ENCODE assay signal across 8 cellular contexts in the genomic region with DNA sequence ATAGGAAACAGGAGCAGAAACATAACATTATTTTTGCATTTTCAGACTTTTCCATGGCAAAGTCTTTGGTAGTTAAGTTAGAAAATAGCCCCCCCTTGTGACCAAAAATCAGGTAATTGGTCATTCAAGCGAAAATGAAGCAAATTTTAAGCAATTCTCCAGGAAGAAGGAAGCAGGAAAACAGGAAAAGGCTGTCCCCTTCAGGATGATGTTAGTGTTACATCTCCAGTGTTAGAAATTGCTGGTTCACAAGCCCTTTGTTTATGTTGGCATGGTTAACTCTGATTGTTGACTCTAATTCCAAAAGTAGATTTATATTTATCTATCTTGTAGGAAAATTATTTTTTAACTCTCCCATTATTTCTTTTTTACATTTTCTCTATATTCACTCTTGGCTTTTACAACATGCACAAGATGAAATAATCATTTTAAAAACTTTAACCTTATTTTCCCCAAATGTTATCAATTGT. TPM values are rescaled to one million over a fixed set of nuclear protein-coding genes. Genes with fewer than 3 reads are reported as not detected.
A peak's percentile ranks its signal among the peaks of the same experiment; 100 is the strongest.
DNase-seq lines count a peak whose midpoint lies in the region; ATAC-seq, FAIRE-seq and TF ChIP-seq lines count a peak whose summit lies in the region.

No MANE protein-coding gene starts in this region.

- H3K4me1 ChIP-seq in CD4-positive, CD25-positive, alpha-beta regulatory T cell (ENCODE audit: control insufficient read depth, insufficient read depth, low read length, poor library complexity, severe bottlenecking): no peaks in the 10 kb centered on the region
- H3K4me1 ChIP-seq in K562 (replicated peaks in 1 of 2; ENCODE audit: control insufficient read depth in 2 of 2, insufficient read depth in 2 of 2, low read length in 2 of 2): no peaks in the 10 kb centered on the region
- H3K4me1 ChIP-seq in suprapubic skin: no peaks in the 10 kb centered on the region

- intact Hi-C loops in K562 (cut with micrococcal nuclease): loop anchor here (1.0 to 10.0 kb wide), 4 partner anchors 162 to 1510 kb away; no protein-coding TSS in a partner anchor

- no peaks in the 10 kb centered on the region for H3K27me3 ChIP-seq in CD4-positive, CD25-positive, alpha-beta regulatory T cell (ENCODE audit: control insufficient read depth, insufficient read depth, low read length)
- H3K27me3 ChIP-seq in K562 (ENCODE audit: control insufficient read depth in 2 of 2, insufficient read depth in 2 of 2, low read length in 2 of 2) (no peaks in the 10 kb centered on the region), suprapubic skin (no peaks in the 10 kb centered on the region)

- POLR2A ChIA-PET in K562 (lab: Yijun Ruan, JAX): no interaction called here

- H3K27ac Mint-ChIP-seq in CD4-positive, CD25-positive, alpha-beta regulatory T cell: no peak overlapping the region

- H3K27me3 Mint-ChIP-seq in CD4-positive, CD25-positive, alpha-beta regulatory T cell: peaks cover 4% of the 10 kb centered on the region

- H3K9ac ChIP-seq in K562 (ENCODE audit: insufficient read depth in 1 of 2, low read depth in 2 of 2, low read length in 2 of 2): no peak overlapping the region

- no peaks in the 10 kb centered on the region for H3K9me3 ChIP-seq in CD4-positive, CD25-positive, alpha-beta regulatory T cell (ENCODE audit: control insufficient read depth in 2 of 2, low read length in 2 of 2)
- H3K9me3 ChIP-seq in K562 (replicated peaks; ENCODE audit: control insufficient read depth, insufficient read depth, low read depth, low read length) (no peaks in the 10 kb centered on the region), suprapubic skin (no peaks in the 10 kb centered on the region)

- no peak for TF ChIP-seq EP300 in K562 (IDR thresholded peaks at IDR 0.05; ENCODE audit: low read length)
- TF ChIP-seq EP300 in suprapubic skin (IDR thresholded peaks at IDR 0.05): no peak

- H2AFZ ChIP-seq in K562 (ENCODE audit: low read depth, low read length): no peak overlapping the region

- H3K36me3 Mint-ChIP-seq in CD4-positive, CD25-positive, alpha-beta regulatory T cell: no peaks in the 10 kb centered on the region

- TF ChIP-seq CTCF in K562 (IDR thresholded peaks at IDR 0.05 in 2 of 3, conservative IDR thresholded peaks at IDR 0.05 in 1 of 3; ENCODE audit: insufficient read depth in 2 of 3, low read depth in 1 of 3, low read length in 3 of 3): peak; percentile 89 to 99 (median 91)
- TF ChIP-seq CTCF in suprapubic skin (IDR thresholded peaks at IDR 0.05): peak; percentile 57 to 65

- H3K4me1 Mint-ChIP-seq in CD4-positive, CD25-positive, alpha-beta regulatory T cell: no peaks in the 10 kb centered on the region

- TF ChIP-seq RAD21 in K562 (CRISPR knock-in tag; conservative IDR thresholded peaks at IDR 0.05 in 1 of 2, IDR thresholded peaks at IDR 0.05 in 1 of 2): peak; percentile 94 to 96

- WGBS in K562 (ENCODE audit: insufficient coverage, low coverage, missing lambda C conversion rate): 0% methylated on average over 1 of the region's 1 CpG
- 3% methylated on average over 1 of the region's 1 CpG for WGBS in suprapubic skin

- H3K36me3 ChIP-seq in CD4-positive, CD25-positive, alpha-beta regulatory T cell (ENCODE audit: control insufficient read depth, insufficient read depth, low read length): no peaks in the 10 kb centered on the region
- H3K36me3 ChIP-seq in K562 (ENCODE audit: control insufficient read depth, insufficient read depth, low read length) (no peaks in the 10 kb centered on the region), suprapubic skin (no peaks in the 10 kb centered on the region)

- peak; percentile 95 for FAIRE-seq in K562 (lab: Jason Lieb, UNC)

- no peaks in the 10 kb centered on the region for H4K20me1 ChIP-seq in K562 (replicated peaks; ENCODE audit: control insufficient read depth, insufficient read depth, low read length)

- peak in 2 of 3 donors; percentile 4 to 28 for DNase-seq in CD4-positive, CD25-positive, alpha-beta regulatory T cell
- DNase-seq in NCI-H526 (lab: John Stamatoyannopoulos, UW) (peak; percentile 80 to 92), K562 (ENCODE audit: extremely low read depth in 1 of 4, low spot score in 3 of 4) (peak; percentile 53 to 79 (median 68)), iPS-NIHi7 (ENCODE audit: extremely low spot score) (peak; percentile 64), suprapubic skin (ENCODE audit: low spot score in 2 of 2) (no peak), cerebellar nuclear complex (lab: John Stamatoyannopoulos, UW) (no peak)
- DNase-seq in activated CD4-positive, alpha-beta T cell treated with anti-CD3 and anti-CD28 coated beads, Interleukin-2, amount 50 U/mL, for 4 hours: no peak

- H3K4me3 Mint-ChIP-seq in CD4-positive, CD25-positive, alpha-beta regulatory T cell: no peak overlapping the region

- no peak overlapping the region for H3K4me2 ChIP-seq in K562 (ENCODE audit: insufficient read depth, low read length)

- H3K9me1 ChIP-seq in K562 (ENCODE audit: control insufficient read depth, insufficient read depth, low read length): no peaks in the 10 kb centered on the region

- H3K79me2 ChIP-seq in K562 (ENCODE audit: control insufficient read depth, insufficient read depth, low read length): no peaks in the 10 kb centered on the region

- H3K9me3 Mint-ChIP-seq in CD4-positive, CD25-positive, alpha-beta regulatory T cell: no peaks in the 10 kb centered on the region

- in situ Hi-C loops in K562 (cut with MboI): loop anchor here (10.0 kb wide), 1 partner anchor 200 kb away; a partner anchor contains a TSS

- CTCF ChIA-PET in K562 (lab: Yijun Ruan, JAX; ENCODE audit: low intra/inter-chr PET ratio): interaction anchor here (0.5 to 2.6 kb wide), 10 partner anchors 44 to 1554 kb away, joined by 3 to 35 read pairs (median 5); no protein-coding TSS in a partner anchor

- TF ChIP-seq POLR2A in K562 (conservative IDR thresholded peaks at IDR 0.05) (no peak), suprapubic skin (IDR thresholded peaks at IDR 0.05) (no peak)

- no peak overlapping the region for H3K27ac ChIP-seq in CD4-positive, CD25-positive, alpha-beta regulatory T cell (ENCODE audit: insufficient read depth, low read length, poor library complexity, severe bottlenecking)
- H3K27ac ChIP-seq in K562 (ENCODE audit: extremely low read depth, low read depth, low read length) (no peak overlapping the region), suprapubic skin (no peak overlapping the region)

- ATAC-seq in CD4-positive, CD25-positive, alpha-beta regulatory T cell (ENCODE audit: low read depth in 2 of 2): no peak
- ATAC-seq in HG03342 (IDR thresholded peaks at IDR 0.05; ENCODE audit: unreplicated experiment) (peak; percentile 62), K562 (peak; percentile 95)

- no TSS peak for BruUV-seq in K562 (replicated peaks; lab: Mats Ljungman, UMichigan)

- no peak overlapping the region for H3K4me3 ChIP-seq in CD4-positive, CD25-positive, alpha-beta regulatory T cell (ENCODE audit: low read depth, low read length)
- H3K4me3 ChIP-seq in K562 (no peak overlapping the region), suprapubic skin (no peak overlapping the region)

TF ChIP-seq in K562, 482 proteins besides CTCF, POLR2A, EP300 and RAD21 (continues in another document):
- peak; percentile 82 for TF ChIP-seq SMC3 (conservative IDR thresholded peaks at IDR 0.05; ENCODE audit: insufficient read depth, low read depth, low read length)
- peak; percentile 63 to 72 for TF ChIP-seq FOXK2 (conservative IDR thresholded peaks at IDR 0.05 in 1 of 2, IDR thresholded peaks at IDR 0.05 in 1 of 2; ENCODE audit: low read depth in 2 of 2)
- TF ChIP-seq ZBTB17 (CRISPR knock-in tag; IDR thresholded peaks at IDR 0.05): no peak
- TF ChIP-seq, protein P1, sequence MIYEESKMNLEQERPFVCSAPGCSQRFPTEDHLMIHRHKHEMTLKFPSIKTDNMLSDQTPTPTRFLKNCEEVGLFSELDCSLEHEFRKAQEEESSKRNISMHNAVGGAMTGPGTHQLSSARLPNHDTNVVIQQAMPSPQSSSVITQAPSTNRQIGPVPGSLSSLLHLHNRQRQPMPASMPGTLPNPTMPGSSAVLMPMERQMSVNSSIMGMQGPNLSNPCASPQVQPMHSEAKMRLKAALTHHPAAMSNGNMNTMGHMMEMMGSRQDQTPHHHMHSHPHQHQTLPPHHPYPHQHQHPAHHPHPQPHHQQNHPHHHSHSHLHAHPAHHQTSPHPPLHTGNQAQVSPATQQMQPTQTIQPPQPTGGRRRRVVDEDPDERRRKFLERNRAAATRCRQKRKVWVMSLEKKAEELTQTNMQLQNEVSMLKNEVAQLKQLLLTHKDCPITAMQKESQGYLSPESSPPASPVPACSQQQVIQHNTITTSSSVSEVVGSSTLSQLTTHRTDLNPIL (CRISPR knock-in tag; IDR thresholded peaks at IDR 0.05): no peak
- no peak for TF ChIP-seq IRF2 (CRISPR knock-in tag; IDR thresholded peaks at IDR 0.05)
- peak; percentile 54 for TF ChIP-seq ELF1 (tag; IDR thresholded peaks at IDR 0.05)

RNA-seq across cellular contexts. Expression of a gene that starts 18.8 kb away (rescaled TPM):
- total RNA-seq in CD4-positive, CD25-positive, alpha-beta regulatory T cell: 0.12 TPM
- not detected for polyA plus RNA-seq in CD4-positive, CD25-positive, alpha-beta regulatory T cell
- 4.0 and 15.6 TPM in 2 replicates for total RNA-seq in K562 (2011; cell fraction: chromatin; rRNA removed; ENCODE audit: low replicate concordance)
- total RNA-seq in K562 (2011; cell fraction: nucleolus; rRNA removed): 2.2 and 2.5 TPM in 2 replicates
- total RNA-seq in K562 (2011; cell fraction: nucleoplasm; rRNA removed): 4.7 and 8.2 TPM in 2 replicates
- 2.0 and 3.5 TPM in 2 replicates for total RNA-seq in K562 (2014; rRNA removed)
- 6.9 and 7.3 TPM in 2 replicates for total RNA-seq in K562 (2014; rRNA removed; fragmentation: Illumina TruSeq; extraction: Trizol)
- total RNA-seq in K562 (2015; rRNA removed; fragmentation: Illumina TruSeq; extraction: Trizol): 7.2 and 9.8 TPM in 2 replicates
- 5.0 and 5.9 TPM in 2 replicates for total RNA-seq in K562 (2021)
- 2.2 and 2.6 TPM in 2 replicates for polyA plus RNA-seq in K562 (2011; rRNA removed)
- 0.25 and 0.56 TPM in 2 replicates for polyA plus RNA-seq in K562 (2011; cell fraction: cytosol; rRNA removed)
- polyA plus RNA-seq in K562 (2011; cell fraction: nucleus; rRNA removed): 2.1 and 4.6 TPM in 2 replicates
- 3.2 and 5.2 TPM in 2 replicates for polyA plus RNA-seq in K562 (2012)
- 3.9 and 5.0 TPM in 2 replicates for polyA plus RNA-seq in K562 (2014; fragmentation: Illumina TruSeq; extraction: Trizol)
- polyA plus RNA-seq in K562 (2014; fragmentation: Nextera tagmentation; extraction: Ambion mirVana): 1 to 10 TPM; 1.6 to 2.2 TPM
- polyA plus RNA-seq in K562 (2014; rRNA removed): 1.5 and 2.8 TPM in 2 replicates
- polyA minus RNA-seq in K562 (2011; rRNA and poly(A)+ RNA removed): 4.2 and 5.1 TPM in 2 replicates
- polyA minus RNA-seq in K562 (2011; cell fraction: cytosol; rRNA and poly(A)+ RNA removed): 0.64 and 1.1 TPM in 2 replicates
- polyA minus RNA-seq in K562 (2011; cell fraction: nucleus; rRNA and poly(A)+ RNA removed): 3.1 and 8.6 TPM in 2 replicates
- 10 to 100 TPM in 1 of 4 donors, 1 to 10 TPM in 3; 5.1 to 14.3 (median 5.7) TPM for total RNA-seq in suprapubic skin

Comparison
In these comparisons a context has a peak if more than half of its experiments do, and no peak if none do; other contexts are left out.
1. ATAC-seq: peak in HG03342 (single experiment) and K562 (single experiment); none in CD4-positive, CD25-positive, alpha-beta regulatory T cell (0 of 2).
2. DNase-seq: peak in CD4-positive, CD25-positive, alpha-beta regulatory T cell (2 of 3), NCI-H526 (2 of 2), K562 (4 of 4) and iPS-NIHi7 (single experiment); none in suprapubic skin (0 of 2), cerebellar nuclear complex (0 of 2) and activated CD4-positive, alpha-beta T cell treated with anti-CD3 and anti-CD28 coated beads, Interleukin-2, amount 50 U/mL, for 4 hours (0 of 2).